In the genomic region with DNA sequence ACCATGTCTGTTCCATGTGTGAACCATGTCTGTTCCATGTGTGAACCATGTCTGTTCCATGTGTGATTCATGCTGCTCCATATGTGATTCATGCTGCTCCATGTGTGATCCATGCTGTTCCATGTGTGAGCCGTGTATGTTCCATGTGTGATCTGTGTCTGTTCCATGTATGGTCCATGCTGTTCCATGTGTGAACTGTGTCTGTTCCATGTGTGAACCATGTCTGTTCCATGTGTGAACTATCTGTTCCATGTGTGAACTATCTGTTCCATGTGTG, we compare ENCODE assay signal across 5 cellular contexts.
A peak's percentile ranks its signal among the peaks of the same experiment; 100 is the strongest.
DNase-seq lines count a peak whose midpoint lies in the region; ATAC-seq, FAIRE-seq and TF ChIP-seq lines count a peak whose summit lies in the region.
"Not testable (repeated sequence)": the region's sequence is repeated elsewhere in the genome, so short reads cannot be mapped to it uniquely, and the experiment has no call there.

No MANE protein-coding gene starts in this region.

- not testable (repeated sequence) for H3K18ac ChIP-seq in H1 (ENCODE audit: extremely low read depth, low read length)

- not testable (repeated sequence) for TF ChIP-seq POLR2A in GM12892 (IDR thresholded peaks at IDR 0.05; ENCODE audit: low read depth, low read length); K562 (conservative IDR thresholded peaks at IDR 0.05); H1 (IDR thresholded peaks at IDR 0.05; ENCODE audit: control extremely low read depth in 1 of 2, low read depth in 2 of 2, low read length in 2 of 2); HepG2 (IDR thresholded peaks at IDR 0.05; ENCODE audit: insufficient read depth in 1 of 2, low read depth in 2 of 2, low read length in 2 of 2)

- TF ChIP-seq RAD21 in K562 (CRISPR knock-in tag; conservative IDR thresholded peaks at IDR 0.05 in 1 of 2, IDR thresholded peaks at IDR 0.05 in 1 of 2); H1 (IDR thresholded peaks at IDR 0.05 in 1 of 2, conservative IDR thresholded peaks at IDR 0.05 in 1 of 2; ENCODE audit: low read depth in 2 of 2, low read length in 2 of 2); HepG2 (CRISPR knock-in tag; IDR thresholded peaks at IDR 0.05): not testable (repeated sequence)

- not testable (repeated sequence) for H3K27ac ChIP-seq in HEK293 (ENCODE audit: extremely low read depth, low read depth, low read length); K562 (ENCODE audit: extremely low read depth, low read depth, low read length); H1 (ENCODE audit: low read depth, low read length); HepG2 (ENCODE audit: extremely low read length, insufficient read depth, low read length)

- H3K9ac ChIP-seq in K562 (ENCODE audit: insufficient read depth in 1 of 2, low read depth in 2 of 2, low read length in 2 of 2); H1 (replicated peaks in 1 of 4; ENCODE audit: extremely low read depth in 1 of 4, low read depth in 3 of 4, low read length in 3 of 4); HepG2 (ENCODE audit: insufficient read depth, low read depth, low read length): not testable (repeated sequence)

- H2AK5ac ChIP-seq in H1 (ENCODE audit: low read depth, low read length) = peak overlapping the region; percentile 89; the same call in 1 of the 2 replicates

- in situ Hi-C loops in K562 (cut with MboI) = not testable (repeated sequence)
- in situ Hi-C loops in HepG2 (cut with HindIII; ENCODE audit: extremely low pct_ligation_motif_present, low pct_unique_long_range_greater_than_20kb) = loop anchor here (10.0 kb wide), 1 partner anchor 80 kb away; no protein-coding TSS in a partner anchor

- not testable (repeated sequence) for TF ChIP-seq CTCF in HEK293 (tag by site-specific recombination; IDR thresholded peaks at IDR 0.05); K562 (IDR thresholded peaks at IDR 0.05 in 2 of 3, conservative IDR thresholded peaks at IDR 0.05 in 1 of 3; ENCODE audit: insufficient read depth in 2 of 3, low read depth in 1 of 3, low read length in 3 of 3); H1 (IDR thresholded peaks at IDR 0.05; ENCODE audit: control extremely low read depth in 1 of 3, insufficient read depth in 1 of 3, low read depth in 1 of 3, low read length in 3 of 3); HepG2 (CRISPR knock-in tag; IDR thresholded peaks at IDR 0.05)

- H3K23me2 ChIP-seq in H1 (ENCODE audit: low read depth, low read length) = not testable (repeated sequence)

- H3K4me1 ChIP-seq in HEK293 (ENCODE audit: control insufficient read depth, insufficient read depth, low read length) = not testable (repeated sequence)
- peaks cover 29 to 53% of the 10 kb centered on the region in 2 experiments; a peak in 4 of 5 replicates for H3K4me1 ChIP-seq in K562 (replicated peaks in 1 of 2; ENCODE audit: control insufficient read depth in 2 of 2, insufficient read depth in 2 of 2, low read length in 2 of 2)
- peaks cover 0 to 21% (median 11%) of the 10 kb centered on the region in 4 experiments; a peak in 6 of 7 replicates for H3K4me1 ChIP-seq in H1 (replicated peaks in 1 of 4; ENCODE audit: control insufficient read depth in 3 of 4, insufficient read depth in 4 of 4, low read length in 3 of 4)
- peaks cover 75% of the 10 kb centered on the region for H3K4me1 ChIP-seq in HepG2 (ENCODE audit: insufficient read depth, low read length)

- H4K91ac ChIP-seq in H1 (replicated peaks; ENCODE audit: insufficient read length, low read length) = not testable (repeated sequence)

- BruUV-seq in K562 (replicated peaks; lab: Mats Ljungman, UMichigan); HepG2 (replicated peaks; lab: Mats Ljungman, UMichigan): not testable (repeated sequence)

- CTCF ChIA-PET in HEK293 (lab: Yijun Ruan, JAX); K562 (lab: Yijun Ruan, JAX; ENCODE audit: low intra/inter-chr PET ratio): not testable (repeated sequence)
- CTCF ChIA-PET in H1 (lab: Charles Lee; ENCODE audit: partially characterized antibody) (interaction anchor here (2.0 kb wide), 1 partner anchor 28 kb away, joined by 12 read pairs; no protein-coding TSS in a partner anchor), HepG2 (lab: Yijun Ruan, JAX; ENCODE audit: low intra/inter-chr PET ratio, low total read pairs) (interaction anchor here (1.6 kb wide), 1 partner anchor 30 kb away, joined by 9 read pairs; no protein-coding TSS in a partner anchor)

- H3K9me1 ChIP-seq in K562 (ENCODE audit: control insufficient read depth, insufficient read depth, low read length) = not testable (repeated sequence)

- H2BK5ac ChIP-seq in H1 (ENCODE audit: low read depth, low read length) = not testable (repeated sequence)

- not testable (repeated sequence) for H3K36me3 ChIP-seq in HEK293 (ENCODE audit: control insufficient read depth in 2 of 2, insufficient read depth in 1 of 2, low read length in 2 of 2); K562 (ENCODE audit: control insufficient read depth, insufficient read depth, low read length); H1 (ENCODE audit: control insufficient read depth in 2 of 4, insufficient read depth in 4 of 4, low read length in 3 of 4); HepG2 (replicated peaks in 1 of 2; ENCODE audit: control insufficient read depth in 1 of 2, insufficient read depth in 2 of 2, low read length in 2 of 2)

- WGBS in K562 (ENCODE audit: insufficient coverage, low coverage, missing lambda C conversion rate) = 83% methylated on average over 1 of the region's 1 CpG
- 94% methylated on average over 1 of the region's 1 CpG; no CpG with 5 or more reads in 1 of the 2 experiments for WGBS in H1 (ENCODE audit: extremely low coverage in 1 of 2, insufficient coverage in 1 of 2, insufficient read length in 1 of 2, insufficient replicate concordance in 2 of 2, low coverage in 1 of 2, low lambda C conversion rate in 2 of 2, missing lambda C conversion rate in 1 of 2), 2 experiments
- 50% methylated on average over 1 of the region's 1 CpG for WGBS in HepG2 (ENCODE audit: low lambda C conversion rate)

- not testable (repeated sequence) for H3K79me2 ChIP-seq in K562 (ENCODE audit: control insufficient read depth, insufficient read depth, low read length); H1 (ENCODE audit: control insufficient read depth in 1 of 2, insufficient read depth in 2 of 2, low read length in 2 of 2); HepG2 (ENCODE audit: insufficient read depth, low read length)

- not testable (repeated sequence) for H3K23ac ChIP-seq in H1 (ENCODE audit: insufficient read length)

- peak; percentile 17 for FAIRE-seq in GM12892 (lab: Jason Lieb, UNC)
- FAIRE-seq in K562 (lab: Jason Lieb, UNC); H1 (lab: Jason Lieb, UNC); HepG2 (lab: Jason Lieb, UNC): not testable (repeated sequence)

- H3K9me3 ChIP-seq in HEK293 (ENCODE audit: control insufficient read depth, insufficient read depth, low read depth, low read length); K562 (replicated peaks; ENCODE audit: control insufficient read depth, insufficient read depth, low read depth, low read length); H1 (ENCODE audit: insufficient read depth in 2 of 2, low read depth in 1 of 2, low read length in 1 of 2); HepG2 (ENCODE audit: low read length): not testable (repeated sequence)

- TF ChIP-seq EP300 in K562 (IDR thresholded peaks at IDR 0.05; ENCODE audit: low read length); H1 (IDR thresholded peaks at IDR 0.05; ENCODE audit: borderline replicate concordance in 1 of 2, low read depth in 2 of 2, low read length in 2 of 2); HepG2 (IDR thresholded peaks at IDR 0.05; ENCODE audit: low read depth in 2 of 2, low read length in 2 of 2); HepG2 (CRISPR knock-in tag; IDR thresholded peaks at IDR 0.05; ENCODE audit: borderline replicate concordance): not testable (repeated sequence)

- not testable (repeated sequence) for H2AFZ ChIP-seq in K562 (ENCODE audit: low read depth, low read length); H1 (ENCODE audit: low read length); HepG2 (ENCODE audit: low read length)

- H2BK120ac ChIP-seq in H1 (replicated peaks; ENCODE audit: low read depth, low read length) = not testable (repeated sequence)

- H2BK15ac ChIP-seq in H1 (ENCODE audit: low read length) = not testable (repeated sequence)

- H4K8ac ChIP-seq in H1 (ENCODE audit: extremely low read depth, insufficient read depth, low read length) = not testable (repeated sequence)

- intact Hi-C loops in K562 (cut with micrococcal nuclease); HepG2 (cut with micrococcal nuclease; ENCODE audit: unreplicated experiment): not testable (repeated sequence)

- not testable (repeated sequence) for H3K4me2 ChIP-seq in K562 (ENCODE audit: insufficient read depth, low read length); H1 (ENCODE audit: insufficient read depth in 1 of 2, low read depth in 2 of 2, low read length in 2 of 2)
- H3K4me2 ChIP-seq in HepG2 (ENCODE audit: low read depth, low read length) = peak overlapping the region; percentile 76

- H2BK12ac ChIP-seq in H1 (ENCODE audit: low read depth, low read length) = 0 out of 2 replicates have a peak overlapping the region, but pooled peaks have one; percentile 54

- H4K20me1 ChIP-seq in K562 (replicated peaks; ENCODE audit: control insufficient read depth, insufficient read depth, low read length); H1 (replicated peaks in 1 of 2; ENCODE audit: control insufficient read depth in 1 of 2, insufficient read depth in 2 of 2, low read length in 2 of 2); HepG2 (ENCODE audit: insufficient read depth, low read length): not testable (repeated sequence)

- not testable (repeated sequence) for H3K27me3 ChIP-seq in K562 (ENCODE audit: control insufficient read depth in 2 of 2, insufficient read depth in 2 of 2, low read length in 2 of 2); H1 (replicated peaks in 1 of 4; ENCODE audit: control insufficient read depth in 3 of 4, extremely low read depth in 1 of 4, insufficient read depth in 3 of 4, low read length in 3 of 4); HepG2 (ENCODE audit: control insufficient read depth in 1 of 2, insufficient read depth in 2 of 2, low read length in 2 of 2)

- not testable (repeated sequence) for H3K56ac ChIP-seq in H1 (replicated peaks; ENCODE audit: insufficient read length, low read depth, low read length)

- POLR2A ChIA-PET in HEK293 (lab: Yijun Ruan, JAX); K562 (lab: Yijun Ruan, JAX); H1 (lab: Charles Lee; ENCODE audit: partially characterized antibody): not testable (repeated sequence)
- POLR2A ChIA-PET in HepG2 (lab: Yijun Ruan, JAX) = interaction anchor here (1.2 to 1.7 kb wide), 2 partner anchors 8 to 12 kb away, joined by 3 to 6 read pairs; no protein-coding TSS in a partner anchor

- H2BK20ac ChIP-seq in H1 (ENCODE audit: low read length) = not testable (repeated sequence)

- H3K4me3 ChIP-seq in HEK293 (ENCODE audit: low read depth, low read length); K562; H1 (ENCODE audit: extremely low read depth in 1 of 4, insufficient read depth in 2 of 4, low read depth in 3 of 4, low read length in 4 of 4): not testable (repeated sequence)
- H3K4me3 ChIP-seq in HepG2 (replicated peaks in 1 of 3; ENCODE audit: insufficient read depth in 1 of 3, low read depth in 2 of 3, low read length in 3 of 3) = peak overlapping the region in 1 of 3 experiments; percentile 58; a peak in 2 of 6 replicates

- not testable (repeated sequence) for H3K14ac ChIP-seq in H1 (ENCODE audit: insufficient read length)

- not testable (repeated sequence) for H4K5ac ChIP-seq in H1 (ENCODE audit: insufficient read length, low read depth, low read length)

- not testable (repeated sequence) for H3K79me1 ChIP-seq in H1 (ENCODE audit: low read depth, low read length)

- not testable (repeated sequence) for ATAC-seq in K562, HepG2

- DNase-seq in GM12892 (ENCODE audit: insufficient read length); K562 (ENCODE audit: extremely low read depth in 1 of 4, low spot score in 3 of 4); H1 (ENCODE audit: low read depth in 1 of 2, low spot score in 2 of 2); HepG2 (ENCODE audit: low spot score): not testable (repeated sequence)

- H3K4ac ChIP-seq in H1 (replicated peaks; ENCODE audit: insufficient read length, low read depth, low read length) = not testable (repeated sequence)
